Comparison of ENCODE assay signal across 23 cellular contexts in genomic region chr5:6723901-6724300, GRCh38. TPM values are rescaled to one million over a fixed set of nuclear protein-coding genes. Genes with fewer than 3 reads are reported as not detected.
DNase-seq lines count a peak whose midpoint lies in the region; ATAC-seq and TF ChIP-seq lines count a peak whose summit lies in the region.
"Had no signal": no experiment of that assay in that cellular context is flagged by ENCODE, and none has a peak within 500 bp of the region (broad histone marks: within the 10 kb centered on the region; RNA-seq: fewer than 3 reads in every experiment).

No MANE protein-coding gene starts in this region.

- H3K27me3 Mint-ChIP-seq in GM23338 (ENCODE audit: insufficient read depth, low read depth, poor library complexity), result peaks cover 2% of the 10 kb centered on the region
- H3K27me3 Mint-ChIP-seq in glutamatergic neuron (ENCODE audit: unreplicated experiment), result no peaks in the 10 kb centered on the region
- H3K27me3 Mint-ChIP-seq in T-cell, result no peaks in the 10 kb centered on the region
- H3K27me3 Mint-ChIP-seq: activated CD8-positive, alpha-beta T cell treated with anti-CD3 and anti-CD28 coated beads for 36 hours; activated naive CD4-positive, alpha-beta T cell treated with anti-CD3 and anti-CD28 coated beads, Interleukin-2, amount 50 U/mL, for 24 hours had no signal

- H3K36me3 Mint-ChIP-seq in GM23338 (ENCODE audit: low read depth) (peaks cover 2% of the 10 kb centered on the region; the same call in 2 of the 3 replicates), glutamatergic neuron (ENCODE audit: unreplicated experiment) (no peaks in the 10 kb centered on the region), T-cell (peaks cover 15% of the 10 kb centered on the region)

- H3K9ac ChIP-seq in OCI-LY1 (ENCODE audit: low read length), result no peak overlapping the region

- no peak overlapping the region for H2AFZ ChIP-seq in GM23338
- H2AFZ ChIP-seq in OCI-LY1 (ENCODE audit: low read length), result no peak overlapping the region

- no peaks in the 10 kb centered on the region for H3K9me3 ChIP-seq in OCI-LY1 (ENCODE audit: low read length)
- H3K9me3 ChIP-seq: upper lobe of right lung had no signal

- DNase-seq in GM23338 (ENCODE audit: low spot score) (no peak), glutamatergic neuron (no peak), posterior vena cava (ENCODE audit: low spot score) (peak; percentile 45), T-cell (no peak)
- DNase-seq: activated CD8-positive, alpha-beta T cell treated with anti-CD3 and anti-CD28 coated beads for 36 hours; anterior cingulate cortex; Calu3; DMS79; effector CD4-positive, alpha-beta T cell; mesenchymal stem cell; MV-4-11; NCI-H1436; NCI-H446 treated with DMSO at 0.1 percent for 48 hours; NCI-H82; occipital lobe; stimulated activated CD4-positive, alpha-beta T cell treated with anti-CD3 and anti-CD28 coated beads, Interleukin-4, amount 100 ng/mL, for 4 hours; T-helper 1 cell; upper lobe of right lung had no signal

- no peaks in the 10 kb centered on the region for H3K9me3 Mint-ChIP-seq in GM23338
- peaks cover 1% of the 10 kb centered on the region for H3K9me3 Mint-ChIP-seq in glutamatergic neuron (ENCODE audit: unreplicated experiment)
- H3K9me3 Mint-ChIP-seq in T-cell, result no peaks in the 10 kb centered on the region
- H3K9me3 Mint-ChIP-seq: activated CD8-positive, alpha-beta T cell treated with anti-CD3 and anti-CD28 coated beads for 36 hours; activated naive CD4-positive, alpha-beta T cell treated with anti-CD3 and anti-CD28 coated beads, Interleukin-2, amount 50 U/mL, for 24 hours had no signal

- H3K36me3 ChIP-seq in GM23338 (ENCODE audit: insufficient read depth) (no peaks in the 10 kb centered on the region), OCI-LY1 (ENCODE audit: insufficient read depth, low read length) (peaks cover 23% of the 10 kb centered on the region)
- H3K36me3 ChIP-seq: upper lobe of right lung had no signal

- H3K4me2 ChIP-seq in GM23338 (no peak overlapping the region), OCI-LY1 (ENCODE audit: low read length) (no peak overlapping the region)

- H3K4me3 ChIP-seq in GM23338 (no peak overlapping the region), OCI-LY1 (ENCODE audit: low read depth, low read length, poor library complexity, severe bottlenecking) (no peak overlapping the region)
- H3K4me3 ChIP-seq: upper lobe of right lung had no signal

- H4K20me1 ChIP-seq in GM23338 (replicated peaks; ENCODE audit: insufficient read depth) (peaks cover 72% of the 10 kb centered on the region), OCI-LY1 (ENCODE audit: insufficient read depth, low read length) (no peaks in the 10 kb centered on the region)

- intact Hi-C loops in posterior vena cava (cut with DNase I), result no loop called here

- no peak for TF ChIP-seq CTCF in GM23338 (conservative IDR thresholded peaks at IDR 0.05; ENCODE audit: low read depth in 2 of 2)
- no peak for TF ChIP-seq CTCF in OCI-LY1 (IDR thresholded peaks at IDR 0.05; ENCODE audit: low read length)
- no peak for TF ChIP-seq CTCF in glutamatergic neuron (IDR thresholded peaks at IDR 0.05; ENCODE audit: partially characterized antibody, unreplicated experiment)

- H3K4me3 Mint-ChIP-seq in GM23338 (no peak overlapping the region), glutamatergic neuron (ENCODE audit: unreplicated experiment) (no peak overlapping the region), T-cell (no peak overlapping the region)
- H3K4me3 Mint-ChIP-seq: activated CD8-positive, alpha-beta T cell treated with anti-CD3 and anti-CD28 coated beads for 36 hours; activated naive CD4-positive, alpha-beta T cell treated with anti-CD3 and anti-CD28 coated beads, Interleukin-2, amount 50 U/mL, for 24 hours had no signal

- H3K9me2 ChIP-seq in GM23338 (ENCODE audit: insufficient read depth) (no peaks in the 10 kb centered on the region), OCI-LY1 (ENCODE audit: low read depth, low read length) (no peaks in the 10 kb centered on the region)

- H3K27ac Mint-ChIP-seq in GM23338 (0 out of 2 replicates have a peak overlapping the region, but pooled peaks have one; percentile 13), glutamatergic neuron (ENCODE audit: unreplicated experiment) (peak overlapping the region; percentile 19), T-cell (no peak overlapping the region)
- H3K27ac Mint-ChIP-seq: activated CD8-positive, alpha-beta T cell treated with anti-CD3 and anti-CD28 coated beads for 36 hours had no signal

- H3K27me3 ChIP-seq in GM23338 (ENCODE audit: insufficient read depth) (no peaks in the 10 kb centered on the region), OCI-LY1 (ENCODE audit: insufficient read depth, low read length) (no peaks in the 10 kb centered on the region)
- H3K27me3 ChIP-seq: upper lobe of right lung had no signal

- H3K27ac ChIP-seq in GM23338 (ENCODE audit: low read depth) (no peak overlapping the region), OCI-LY1 (ENCODE audit: low read depth, low read length, poor library complexity, severe bottlenecking) (peak overlapping the region; percentile 56)
- H3K27ac ChIP-seq: C4-2B, upper lobe of right lung had no signal

- H3F3A ChIP-seq in GM23338 (replicated peaks; ENCODE audit: low read depth) (no peaks in the 10 kb centered on the region), OCI-LY1 (ENCODE audit: insufficient read depth, low read length) (no peaks in the 10 kb centered on the region)

- H3K79me2 ChIP-seq in GM23338 (replicated peaks; ENCODE audit: insufficient read depth), result peaks cover 100% of the 10 kb centered on the region
- H3K79me2 ChIP-seq in OCI-LY1 (ENCODE audit: insufficient read depth, low read length), result peaks cover 51% of the 10 kb centered on the region

- H3K4me1 ChIP-seq in GM23338 (ENCODE audit: insufficient read depth) (peaks cover 45% of the 10 kb centered on the region; the same call in 1 of the 2 replicates), OCI-LY1 (ENCODE audit: insufficient read depth, low read length, severe bottlenecking) (peaks cover 95% of the 10 kb centered on the region)

- ATAC-seq in GM23338 (no peak), GM19023 (IDR thresholded peaks at IDR 0.05; ENCODE audit: unreplicated experiment) (no peak), T-cell (replicated peaks in 1 of 4) (no peak), HG02798 (IDR thresholded peaks at IDR 0.05; ENCODE audit: poor library complexity, unreplicated experiment) (no peak)
- ATAC-seq: activated CD8-positive, alpha-beta T cell treated with anti-CD3 and anti-CD28 coated beads for 36 hours; upper lobe of right lung had no signal

- CTCF ChIA-PET in T-cell (lab: Charles Lee), result no interaction called here

- H3K4me1 Mint-ChIP-seq in GM23338, result peaks cover 80% of the 10 kb centered on the region
- H3K4me1 Mint-ChIP-seq in glutamatergic neuron (ENCODE audit: low read depth, unreplicated experiment), result peaks cover 53% of the 10 kb centered on the region
- peaks cover 94 to 96% (median 96%) of the 10 kb centered on the region in 3 donors for H3K4me1 Mint-ChIP-seq in T-cell

- POLR2A ChIA-PET in T-cell (lab: Charles Lee), result no interaction called here

TF ChIP-seq in GM23338, 12 proteins besides CTCF, POLR2A, EP300 and RAD21 (continues in another document):
- TF ChIP-seq EZH2phosphoT487 (IDR thresholded peaks at IDR 0.05; ENCODE audit: unreplicated experiment) (no peak), ZNF331 (CRISPR knock-in tag; IDR thresholded peaks at IDR 0.05; ENCODE audit: low read depth) (no peak), CREB1 (CRISPR knock-in tag; IDR thresholded peaks at IDR 0.05; ENCODE audit: low read depth) (no peak), ETS1 (IDR thresholded peaks at IDR 0.05) (no peak), NANOG (IDR thresholded peaks at IDR 0.05; ENCODE audit: borderline replicate concordance) (no peak), STAT1 (IDR thresholded peaks at IDR 0.05; ENCODE audit: unreplicated experiment) (no peak), EZH2 (IDR thresholded peaks at IDR 0.05; ENCODE audit: low read depth, unreplicated experiment) (no peak), REST (IDR thresholded peaks at IDR 0.05; ENCODE audit: unreplicated experiment) (no peak)

RNA-seq across cellular contexts. Expression of gene TENT4A, which starts 10.7 kb away (rescaled TPM):
- total RNA-seq in GM23338 (2014; rRNA removed; shearing (Covaris generic)), result 20.2 and 24.0 TPM in 2 replicates
- polyA plus RNA-seq in GM23338 (2016; fragmentation: Nextera tagmentation; extraction: Ambion mirVana), result 5.2 and 5.3 TPM in 2 replicates
- total RNA-seq in glutamatergic neuron (ENCODE audit: unreplicated experiment), result 23.7 TPM
- 10 to 100 TPM; 20.8 to 24.3 TPM for total RNA-seq in posterior vena cava
- total RNA-seq in T-cell, result 10 to 100 TPM; 42.7 to 62.9 (median 45.6) TPM

Comparison
In these comparisons a context has a peak if more than half of its experiments do, and no peak if none do; other contexts are left out.
1. H3K27ac Mint-ChIP-seq: peak in GM23338 (single experiment) and glutamatergic neuron (single experiment); none in T-cell (0 of 2).